In the genomic region with DNA sequence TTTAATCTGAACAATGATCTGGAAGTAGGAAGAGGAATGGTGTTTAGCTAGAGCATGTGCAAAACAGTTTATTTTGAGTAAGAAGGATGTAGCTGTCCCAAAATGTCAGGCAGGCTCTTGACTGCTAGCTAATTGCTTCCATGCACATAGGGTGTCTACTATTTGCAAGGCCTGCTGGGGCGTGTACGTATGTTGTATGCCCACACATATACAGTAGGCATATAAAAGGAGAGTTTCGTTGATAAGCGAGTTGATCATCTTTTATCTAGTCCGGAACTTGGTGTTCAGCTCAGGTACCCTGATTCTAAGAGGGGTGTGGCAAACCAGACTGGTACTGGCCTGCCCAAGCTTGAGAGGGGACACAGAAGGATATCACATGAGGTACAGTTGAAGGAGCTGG, we compare ENCODE assay signal across 34 cellular contexts.
"Had no signal": no experiment of that assay in that cellular context is flagged by ENCODE, and none has a peak within 500 bp of the region (broad histone marks: within the 10 kb centered on the region; RNA-seq: fewer than 3 reads in every experiment).

No MANE protein-coding gene starts in this region.

- H3K27me3 Mint-ChIP-seq: activated CD4-positive, alpha-beta memory T cell treated with anti-CD3 and anti-CD28 coated beads, Interleukin-2, amount 10 ng/mL, durations not matched to agents 7 days and 5 days; activated CD8-positive, alpha-beta memory T cell treated with anti-CD3 and anti-CD28 coated beads, Interleukin-2, amount 10 ng/mL, durations not matched to agents 7 days and 5 days; activated naive CD8-positive, alpha-beta T cell treated with anti-CD3 and anti-CD28 coated beads for 36 hours had no signal

- H3K36me3 Mint-ChIP-seq: activated CD8-positive, alpha-beta memory T cell treated with anti-CD3 and anti-CD28 coated beads, Interleukin-2, amount 10 ng/mL, durations not matched to agents 7 days and 5 days had no signal

- ATAC-seq: activated CD8-positive, alpha-beta memory T cell treated with anti-CD3 and anti-CD28 coated beads, Interleukin-2, amount 10 ng/mL, durations not matched to agents 7 days and 5 days had no signal

- DNase-seq: activated CD4-positive, alpha-beta memory T cell treated with anti-CD3 and anti-CD28 coated beads, Interleukin-2, amount 10 ng/mL, durations not matched to agents 7 days and 5 days; activated CD4-positive, alpha-beta T cell treated with anti-CD3 and anti-CD28 coated beads for 1 hour; activated CD4-positive, alpha-beta T cell treated with anti-CD3 and anti-CD28 coated beads for 48 hours; activated CD4-positive, CD25-positive, alpha-beta regulatory T cell; activated CD8-positive, alpha-beta memory T cell treated with anti-CD3 and anti-CD28 coated beads for 24 hours; activated CD8-positive, alpha-beta memory T cell treated with anti-CD3 and anti-CD28 coated beads, Interleukin-2, amount 10 ng/mL, durations not matched to agents 7 days and 5 days; activated CD8-positive, alpha-beta memory T cell treated with anti-CD3 and anti-CD28 coated beads, Interleukin-2, amount 50 U/mL, for 48 hours; activated effector memory CD4-positive, alpha-beta T cell treated with anti-CD3 and anti-CD28 coated beads, Interleukin-2, amount 50 U/mL, for 16 hours; activated naive CD4-positive, alpha-beta T cell; activated naive CD4-positive, alpha-beta T cell treated with anti-CD3 and anti-CD28 coated beads, Interleukin-2, amount 50 U/mL, for 16 hours; activated naive CD8-positive, alpha-beta T cell treated with anti-CD3 and anti-CD28 coated beads for 36 hours; activated T-cell treated with anti-CD3 and anti-CD28 coated beads, Interleukin-2, amount 50 U/mL, for 48 hours; amniotic stem cell; aorta; Kasumi-1; MG63; NCI-H1048; NCI-H1105 treated with DMSO at 0.1 percent for 48 hours; NCI-H1436; NCI-H1694; NCI-H1930; NCI-H2081 treated with DMSO at 0.1 percent for 48 hours; NCI-H345; NCI-H524 treated with DMSO at 0.1 percent for 48 hours; NCI-H748 treated with DMSO at 0.1 percent for 48 hours; NK-92 treated with Interleukin-12 subunit alpha and Interleukin-12 subunit beta, amount 100 ng/mL, for 24 hours; OCI-M1; Right ventricle myocardium superior; SW 1271; T-helper 1 cell; T-helper 2 cell; T-helper 9 cell; WERI-Rb-1 had no signal

- H3K27ac Mint-ChIP-seq: activated CD4-positive, alpha-beta memory T cell treated with anti-CD3 and anti-CD28 coated beads, Interleukin-2, amount 10 ng/mL, durations not matched to agents 7 days and 5 days; activated CD8-positive, alpha-beta memory T cell treated with anti-CD3 and anti-CD28 coated beads, Interleukin-2, amount 10 ng/mL, durations not matched to agents 7 days and 5 days; activated naive CD8-positive, alpha-beta T cell treated with anti-CD3 and anti-CD28 coated beads for 36 hours had no signal

- H3K4me1 Mint-ChIP-seq: activated CD4-positive, alpha-beta memory T cell treated with anti-CD3 and anti-CD28 coated beads, Interleukin-2, amount 10 ng/mL, durations not matched to agents 7 days and 5 days had no signal

- H3K9me3 Mint-ChIP-seq: activated CD4-positive, alpha-beta memory T cell treated with anti-CD3 and anti-CD28 coated beads, Interleukin-2, amount 10 ng/mL, durations not matched to agents 7 days and 5 days; activated naive CD8-positive, alpha-beta T cell treated with anti-CD3 and anti-CD28 coated beads for 36 hours; central memory CD8-positive, alpha-beta T cell had no signal

- H3K4me3 Mint-ChIP-seq: activated CD4-positive, alpha-beta memory T cell treated with anti-CD3 and anti-CD28 coated beads, Interleukin-2, amount 10 ng/mL, durations not matched to agents 7 days and 5 days; activated CD8-positive, alpha-beta memory T cell treated with anti-CD3 and anti-CD28 coated beads, Interleukin-2, amount 10 ng/mL, durations not matched to agents 7 days and 5 days; activated naive CD8-positive, alpha-beta T cell treated with anti-CD3 and anti-CD28 coated beads for 36 hours; central memory CD8-positive, alpha-beta T cell had no signal
